Comparison of ENCODE assay signal across 1 cellular context in genomic region chr6:12112540-12113189, GRCh38.
TF ChIP-seq lines count a peak whose summit lies in the region.

No MANE protein-coding gene starts in this region.

TF ChIP-seq in SK-N-SH treated with all-trans-retinoic acid at 6 μM for 48 hours, 23 proteins besides CTCF, POLR2A, EP300 and RAD21 (continued from another document):
- TF ChIP-seq RARB (CRISPR knock-in tag; IDR thresholded peaks at IDR 0.05): no peak
- TF ChIP-seq CSRNP3 (CRISPR knock-in tag; IDR thresholded peaks at IDR 0.05): no peak
- TF ChIP-seq PPARA (CRISPR knock-in tag; IDR thresholded peaks at IDR 0.05; ENCODE audit: borderline replicate concordance): no peak
